24 cellular contexts compared by ENCODE assay signal in the genomic region with DNA sequence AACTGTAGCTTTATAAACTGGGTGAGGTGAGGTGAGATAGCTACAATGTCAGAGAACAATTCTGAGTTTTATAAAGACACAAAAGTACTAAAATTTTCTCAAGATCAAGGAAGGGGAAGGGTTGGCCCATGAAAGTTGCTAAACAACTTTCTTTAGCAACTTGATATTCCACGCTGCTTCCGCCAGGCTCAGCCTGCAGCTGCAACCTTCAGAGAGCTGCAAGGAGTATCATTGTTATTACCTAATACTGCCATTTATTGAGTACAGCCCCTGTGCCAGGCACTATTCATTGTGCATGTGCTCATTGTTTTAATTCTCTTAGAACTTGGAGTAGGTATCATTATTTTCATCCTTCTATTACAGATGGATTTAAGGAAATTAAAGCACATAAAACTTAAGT. TPM values are rescaled to one million over a fixed set of nuclear protein-coding genes. Genes with fewer than 3 reads are reported as not detected.
A peak's percentile ranks its signal among the peaks of the same experiment; 100 is the strongest.
DNase-seq lines count a peak whose midpoint lies in the region; ATAC-seq and TF ChIP-seq lines count a peak whose summit lies in the region.
"Had no signal": no experiment of that assay in that cellular context is flagged by ENCODE, and none has a peak within 500 bp of the region (broad histone marks: within the 10 kb centered on the region; RNA-seq: fewer than 3 reads in every experiment).

No MANE protein-coding gene starts in this region.

- TF ChIP-seq CTCF in breast epithelium (IDR thresholded peaks at IDR 0.05) = no peak
- no peak for TF ChIP-seq CTCF in MCF 10A (IDR thresholded peaks at IDR 0.05; ENCODE audit: unreplicated experiment)
- no peak for TF ChIP-seq CTCF in vagina (IDR thresholded peaks at IDR 0.05)

- H3K4me1 ChIP-seq in breast epithelium (peaks cover 0 to 6% of the 10 kb centered on the region in 2 donors), vagina (peaks cover 10% of the 10 kb centered on the region)
- H3K4me1 ChIP-seq in naive thymus-derived CD4-positive, alpha-beta T cell (ENCODE audit: control insufficient read depth in 2 of 2, insufficient read depth in 2 of 2, low read length in 2 of 2) = no peaks in the 10 kb centered on the region

- intact Hi-C loops in breast epithelium (cut with DNase I; ENCODE audit: low total_unique reads) = no loop called here
- intact Hi-C loops in MCF 10A (cut with micrococcal nuclease) = no loop called here
- intact Hi-C loops in naive thymus-derived CD4-positive, alpha-beta T cell (cut with micrococcal nuclease) = no loop called here
- intact Hi-C loops in vagina (cut with DNase I) = no loop called here

- peaks cover 12% of the 10 kb centered on the region for H3K4me1 Mint-ChIP-seq in MCF 10A (ENCODE audit: insufficient read depth, unreplicated experiment)
- H3K4me1 Mint-ChIP-seq in naive thymus-derived CD4-positive, alpha-beta T cell = peaks cover 0 to 2% (median 0%) of the 10 kb centered on the region in 7 donors
- no peaks in the 10 kb centered on the region for H3K4me1 Mint-ChIP-seq in stimulated activated naive CD8-positive, alpha-beta T cell treated with anti-CD3 and anti-CD28 coated beads, Interleukin-15, amount 100 ng/mL, for 72 hours
- H3K4me1 Mint-ChIP-seq: activated CD4-positive, alpha-beta T cell treated with anti-CD3 and anti-CD28 coated beads, Interleukin-2, amount 10 ng/mL, durations not matched to agents 24 days and 14 days; activated CD8-positive, alpha-beta memory T cell treated with anti-CD3 and anti-CD28 coated beads, Interleukin-2, amount 10 ng/mL, durations not matched to agents 7 days and 5 days; activated naive CD4-positive, alpha-beta T cell treated with anti-CD3 and anti-CD28 coated beads, Interleukin-2, amount 50 U/mL, for 24 hours had no signal

- H3K27me3 Mint-ChIP-seq in MCF 10A (ENCODE audit: insufficient read depth, unreplicated experiment) = no peaks in the 10 kb centered on the region
- H3K27me3 Mint-ChIP-seq in naive thymus-derived CD4-positive, alpha-beta T cell = peaks cover 0 to 16% (median 0%) of the 10 kb centered on the region in 5 donors
- H3K27me3 Mint-ChIP-seq in stimulated activated naive CD8-positive, alpha-beta T cell treated with anti-CD3 and anti-CD28 coated beads, Interleukin-15, amount 100 ng/mL, for 72 hours = no peaks in the 10 kb centered on the region
- H3K27me3 Mint-ChIP-seq: activated naive CD4-positive, alpha-beta T cell treated with anti-CD3 and anti-CD28 coated beads, Interleukin-2, amount 50 U/mL, for 24 hours had no signal

- POLR2A ChIA-PET in MCF 10A (lab: Yijun Ruan, JAX) = interaction anchor here (1.0 to 3.3 kb wide), 4 partner anchors 10 to 49 kb away, joined by 3 to 22 read pairs (median 4); a partner anchor contains a TSS
- POLR2A ChIA-PET in naive thymus-derived CD4-positive, alpha-beta T cell (lab: Charles Lee) = interaction anchor here (1.2 kb wide), 1 partner anchor 26 kb away, joined by 3 read pairs; no protein-coding TSS in a partner anchor

- no peaks in the 10 kb centered on the region for H3K9me3 Mint-ChIP-seq in MCF 10A (ENCODE audit: unreplicated experiment)
- H3K9me3 Mint-ChIP-seq in naive thymus-derived CD4-positive, alpha-beta T cell = no peaks in the 10 kb centered on the region
- H3K9me3 Mint-ChIP-seq in stimulated activated naive CD8-positive, alpha-beta T cell treated with anti-CD3 and anti-CD28 coated beads, Interleukin-15, amount 100 ng/mL, for 72 hours = no peaks in the 10 kb centered on the region
- H3K9me3 Mint-ChIP-seq: activated CD4-positive, alpha-beta T cell treated with anti-CD3 and anti-CD28 coated beads, Interleukin-2, amount 10 ng/mL, durations not matched to agents 24 days and 14 days; activated naive CD4-positive, alpha-beta T cell treated with anti-CD3 and anti-CD28 coated beads, Interleukin-2, amount 50 U/mL, for 24 hours had no signal

- H3K27ac Mint-ChIP-seq in MCF 10A (ENCODE audit: low read depth, unreplicated experiment) = no peak overlapping the region
- no peak overlapping the region for H3K27ac Mint-ChIP-seq in naive thymus-derived CD4-positive, alpha-beta T cell
- no peak overlapping the region for H3K27ac Mint-ChIP-seq in stimulated activated naive CD8-positive, alpha-beta T cell treated with anti-CD3 and anti-CD28 coated beads, Interleukin-15, amount 100 ng/mL, for 72 hours
- H3K27ac Mint-ChIP-seq: activated CD4-positive, alpha-beta T cell treated with anti-CD3 and anti-CD28 coated beads, Interleukin-2, amount 10 ng/mL, durations not matched to agents 24 days and 14 days; activated CD8-positive, alpha-beta memory T cell treated with anti-CD3 and anti-CD28 coated beads, Interleukin-2, amount 10 ng/mL, durations not matched to agents 7 days and 5 days; activated naive CD4-positive, alpha-beta T cell treated with anti-CD3 and anti-CD28 coated beads, Interleukin-2, amount 50 U/mL, for 24 hours had no signal

- H3K36me3 Mint-ChIP-seq in MCF 10A (ENCODE audit: insufficient read depth, unreplicated experiment) = no peaks in the 10 kb centered on the region
- no peaks in the 10 kb centered on the region for H3K36me3 Mint-ChIP-seq in naive thymus-derived CD4-positive, alpha-beta T cell
- H3K36me3 Mint-ChIP-seq: activated CD8-positive, alpha-beta memory T cell treated with anti-CD3 and anti-CD28 coated beads, Interleukin-2, amount 10 ng/mL, durations not matched to agents 7 days and 5 days; activated naive CD4-positive, alpha-beta T cell treated with anti-CD3 and anti-CD28 coated beads, Interleukin-2, amount 50 U/mL, for 24 hours had no signal

- H3K9me3 ChIP-seq in breast epithelium = no peaks in the 10 kb centered on the region
- no peaks in the 10 kb centered on the region for H3K9me3 ChIP-seq in naive thymus-derived CD4-positive, alpha-beta T cell (ENCODE audit: control insufficient read depth in 2 of 3, low read length in 3 of 3)
- no peaks in the 10 kb centered on the region for H3K9me3 ChIP-seq in vagina
- H3K9me3 ChIP-seq: A549, BE2C, SJCRH30, tibial nerve had no signal

- peak; percentile 37 for ATAC-seq in naive thymus-derived CD4-positive, alpha-beta T cell
- no peak for ATAC-seq in GM19467 (IDR thresholded peaks at IDR 0.05; ENCODE audit: unreplicated experiment)
- no peak for ATAC-seq in stimulated activated naive CD8-positive, alpha-beta T cell treated with anti-CD3 and anti-CD28 coated beads, Interleukin-15, amount 100 ng/mL, for 72 hours
- ATAC-seq: activated CD8-positive, alpha-beta memory T cell treated with anti-CD3 and anti-CD28 coated beads, Interleukin-2, amount 10 ng/mL, durations not matched to agents 7 days and 5 days had no signal

- H3K36me3 ChIP-seq in breast epithelium = no peaks in the 10 kb centered on the region
- no peaks in the 10 kb centered on the region for H3K36me3 ChIP-seq in naive thymus-derived CD4-positive, alpha-beta T cell (ENCODE audit: control insufficient read depth in 2 of 3, insufficient read depth in 3 of 3, low read length in 3 of 3)
- H3K36me3 ChIP-seq in vagina = no peaks in the 10 kb centered on the region
- H3K36me3 ChIP-seq: BE2C, SJCRH30, tibial nerve had no signal

- no peak overlapping the region for H3K4me3 Mint-ChIP-seq in MCF 10A (ENCODE audit: unreplicated experiment)
- no peak overlapping the region for H3K4me3 Mint-ChIP-seq in naive thymus-derived CD4-positive, alpha-beta T cell
- no peak overlapping the region for H3K4me3 Mint-ChIP-seq in stimulated activated naive CD8-positive, alpha-beta T cell treated with anti-CD3 and anti-CD28 coated beads, Interleukin-15, amount 100 ng/mL, for 72 hours
- H3K4me3 Mint-ChIP-seq: activated CD4-positive, alpha-beta T cell treated with anti-CD3 and anti-CD28 coated beads, Interleukin-2, amount 10 ng/mL, durations not matched to agents 24 days and 14 days; activated CD8-positive, alpha-beta memory T cell treated with anti-CD3 and anti-CD28 coated beads, Interleukin-2, amount 10 ng/mL, durations not matched to agents 7 days and 5 days; activated naive CD4-positive, alpha-beta T cell treated with anti-CD3 and anti-CD28 coated beads, Interleukin-2, amount 50 U/mL, for 24 hours had no signal

- H3K27ac ChIP-seq in breast epithelium (peak overlapping the region; percentile 63 to 80), vagina (no peak overlapping the region)
- no peak overlapping the region for H3K27ac ChIP-seq in naive thymus-derived CD4-positive, alpha-beta T cell (ENCODE audit: low read depth, low read length)
- H3K27ac ChIP-seq: A549, foreskin keratinocyte, SJCRH30, tibial nerve, VCaP had no signal

- CTCF ChIA-PET in MCF 10A (lab: Yijun Ruan, JAX) = interaction anchor here (0.9 to 2.0 kb wide), 6 partner anchors 10 to 69 kb away, joined by 3 to 10 read pairs (median 6); no protein-coding TSS in a partner anchor
- CTCF ChIA-PET in naive thymus-derived CD4-positive, alpha-beta T cell (lab: Charles Lee) = no interaction called here

- BruUV-seq in MCF 10A (replicated peaks; lab: Mats Ljungman, UMichigan) = no TSS peak

- H3K27me3 ChIP-seq in breast epithelium (no peaks in the 10 kb centered on the region), vagina (no peaks in the 10 kb centered on the region)
- H3K27me3 ChIP-seq in naive thymus-derived CD4-positive, alpha-beta T cell (ENCODE audit: control insufficient read depth in 2 of 2, insufficient read depth in 2 of 2, low read length in 2 of 2) = no peaks in the 10 kb centered on the region
- H3K27me3 ChIP-seq: BE2C, foreskin keratinocyte, SJCRH30, tibial nerve had no signal

- H3K4me3 ChIP-seq in breast epithelium (no peak overlapping the region), vagina (no peak overlapping the region)
- no peak overlapping the region for H3K4me3 ChIP-seq in naive thymus-derived CD4-positive, alpha-beta T cell (ENCODE audit: low read length)
- H3K4me3 ChIP-seq: A549, lung, SJCRH30, tibial nerve had no signal

- TF ChIP-seq POLR2A in breast epithelium (IDR thresholded peaks at IDR 0.05) (no peak), vagina (IDR thresholded peaks at IDR 0.05) (no peak)

- peak in 1 of 2 donors; percentile 41 for DNase-seq in breast epithelium (ENCODE audit: low spot score in 2 of 2)
- DNase-seq in MCF 10A (ENCODE audit: unreplicated experiment) = no peak
- DNase-seq in SKM-1 treated with dmso at 0.1 percent for 144 hours (lab: John Stamatoyannopoulos, UW; ENCODE audit: unreplicated experiment) = peak; percentile 55
- DNase-seq in naive thymus-derived CD4-positive, alpha-beta T cell = no peak
- DNase-seq in vagina (ENCODE audit: extremely low spot score in 2 of 2) = no peak
- no peak for DNase-seq in NCI-H1694 (lab: John Stamatoyannopoulos, UW)
- no peak for DNase-seq in stimulated activated naive CD8-positive, alpha-beta T cell treated with anti-CD3 and anti-CD28 coated beads, Interleukin-15, amount 100 ng/mL, for 72 hours
- DNase-seq: activated CD4-positive, alpha-beta T cell treated with anti-CD3 and anti-CD28 coated beads, Interleukin-2, amount 10 ng/mL, durations not matched to agents 24 days and 14 days; activated CD8-positive, alpha-beta memory T cell treated with anti-CD3 and anti-CD28 coated beads, Interleukin-2, amount 10 ng/mL, durations not matched to agents 7 days and 5 days; anterior cingulate cortex; BE2C; central memory CD4-positive, alpha-beta T cell; NCI-H1417; SJCRH30; stimulated activated CD4-positive, alpha-beta T cell treated with anti-CD3 and anti-CD28 coated beads, Interleukin-4, amount 100 ng/mL, for 1 hour; stimulated activated naive CD4-positive, alpha-beta T cell; T-helper 2 cell had no signal

RNA-seq across cellular contexts. Expression of a gene that starts 34.1 kb away (rescaled TPM):
- total RNA-seq in breast epithelium (10 to 100 TPM; 29.6 to 70.8 (median 43.9) TPM), MCF 10A (2022) (47.9 and 54.3 TPM in 2 replicates), vagina (38.3 TPM)
- total RNA-seq in naive thymus-derived CD4-positive, alpha-beta T cell = 10 to 100 TPM; 52.0 to 95.0 (median 77.0) TPM
- polyA plus RNA-seq in naive thymus-derived CD4-positive, alpha-beta T cell = 10 to 100 TPM; 13.6 to 15.3 TPM

RNA-seq across cellular contexts. Expression of a gene that starts 55.0 kb away (rescaled TPM):
- total RNA-seq in breast epithelium (10 to 100 TPM; 20.3 to 39.2 (median 29.3) TPM), MCF 10A (2022) (20.2 and 23.1 TPM in 2 replicates), vagina (14.5 TPM)
- 10 to 100 TPM; 21.1 to 57.4 (median 25.1) TPM for total RNA-seq in naive thymus-derived CD4-positive, alpha-beta T cell
- 100 to 1,000 TPM; 122 to 142 TPM for polyA plus RNA-seq in naive thymus-derived CD4-positive, alpha-beta T cell

Comparison
In these comparisons a context has a peak if more than half of its experiments do, and no peak if none do; other contexts are left out.
1. H3K27ac ChIP-seq: peak in breast epithelium (2 of 2); none in naive thymus-derived CD4-positive, alpha-beta T cell (single experiment) and vagina (single experiment).